ENCODE assay signal across 22 cellular contexts in genomic region chr3:128735884-128736283, GRCh38. TPM values are rescaled to one million over a fixed set of nuclear protein-coding genes. Genes with fewer than 3 reads are reported as not detected.
DNase-seq lines count a peak whose midpoint lies in the region; ATAC-seq and TF ChIP-seq lines count a peak whose summit lies in the region.
"Had no signal": no experiment of that assay in that cellular context is flagged by ENCODE, and none has a peak within 500 bp of the region (broad histone marks: within the 10 kb centered on the region; RNA-seq: fewer than 3 reads in every experiment).

No MANE protein-coding gene starts in this region.

- H3K4me3 ChIP-seq in Loucy (ENCODE audit: low read length, poor library complexity, severe bottlenecking) (peak overlapping the region; percentile 63), mesenchymal stem cell (ENCODE audit: insufficient read depth in 1 of 2, low read depth in 1 of 2, low read length in 2 of 2) (no peak overlapping the region), spleen (no peak overlapping the region)
- H3K4me3 ChIP-seq: heart right ventricle, right atrium auricular region, stomach, upper lobe of right lung had no signal

- WGBS in mesenchymal stem cell, result 93% methylated on average over 2 of the region's 2 CpGs
- 67 to 85% (median 76%) methylated on average over 2 of the region's 2 CpGs for WGBS in spleen, 5 donors

- H2AFZ ChIP-seq in Loucy (ENCODE audit: low read length) (no peak overlapping the region), mesenchymal stem cell (ENCODE audit: low read depth, low read length) (no peak overlapping the region)

- H3K23ac ChIP-seq in mesenchymal stem cell (ENCODE audit: low read length in 2 of 2), result no peak overlapping the region

- TF ChIP-seq POLR2A in spleen (IDR thresholded peaks at IDR 0.05), result no peak

- no peaks in the 10 kb centered on the region for H3K9me2 ChIP-seq in Loucy (replicated peaks; ENCODE audit: low read depth, low read length)

- H4K91ac ChIP-seq in mesenchymal stem cell (ENCODE audit: low read length), result no peak overlapping the region

- H3K9me3 ChIP-seq in Loucy (ENCODE audit: insufficient read depth, low read depth, low read length) (no peaks in the 10 kb centered on the region), mesenchymal stem cell (ENCODE audit: control insufficient read depth, low read length) (no peaks in the 10 kb centered on the region), spleen (no peaks in the 10 kb centered on the region)
- H3K9me3 ChIP-seq: heart right ventricle, right atrium auricular region, stomach, upper lobe of right lung had no signal

- H4K8ac ChIP-seq in mesenchymal stem cell (ENCODE audit: low read length), result no peak overlapping the region

- H3K14ac ChIP-seq in mesenchymal stem cell (ENCODE audit: low read length in 2 of 2), result no peak overlapping the region

- H3K79me2 ChIP-seq in Loucy (ENCODE audit: insufficient read depth, low read length), result peaks cover 99% of the 10 kb centered on the region

- 0 out of 2 replicates have a peak, but pooled peaks cover 3% of the 10 kb centered on the region for H3F3A ChIP-seq in Loucy (ENCODE audit: low read depth)

- H3K27me3 Mint-ChIP-seq in activated naive CD4-positive, alpha-beta T cell treated with anti-CD3 and anti-CD28 coated beads, Interleukin-2, amount 50 U/mL, for 24 hours, result no peaks in the 10 kb centered on the region
- H3K27me3 Mint-ChIP-seq: activated naive CD8-positive, alpha-beta T cell treated with anti-CD3 and anti-CD28 coated beads, Interleukin-2, amount 10 ng/mL, durations not matched to agents 7 days and 5 days had no signal

- DNase-seq in activated naive CD4-positive, alpha-beta T cell treated with anti-CD3 and anti-CD28 coated beads, Interleukin-2, amount 50 U/mL, for 16 hours, result no peak
- peak; percentile 6 for DNase-seq in mesenchymal stem cell
- DNase-seq in stimulated activated effector memory CD8-positive, alpha-beta T cell treated with anti-CD3 and anti-CD28 coated beads, Interleukin-12 subunit alpha, Interleukin-12 subunit beta, amount 100 ng/mL, for 72 hours (ENCODE audit: low spot score in 2 of 2), result no peak
- DNase-seq in HEK293T (ENCODE audit: extremely low spot score), result no peak
- no peak for DNase-seq in midbrain (lab: John Stamatoyannopoulos, UW)
- no peak for DNase-seq in spleen
- DNase-seq: activated naive CD8-positive, alpha-beta T cell treated with anti-CD3 and anti-CD28 coated beads, Interleukin-2, amount 10 ng/mL, durations not matched to agents 7 days and 5 days; activated T-cell treated with anti-CD3 and anti-CD28 coated beads, Interleukin-2, amount 50 U/mL, for 4 hours; cerebellar nuclear complex; H9; heart right ventricle; NCI-H187 treated with DMSO at 0.1 percent for 48 hours; NCI-H226; NCI-H82; stomach; upper lobe of right lung had no signal

- H2BK12ac ChIP-seq in mesenchymal stem cell (ENCODE audit: low read length in 2 of 2), result no peak overlapping the region

- H3K36me3 Mint-ChIP-seq in activated naive CD4-positive, alpha-beta T cell treated with anti-CD3 and anti-CD28 coated beads, Interleukin-2, amount 50 U/mL, for 24 hours, result peaks cover 15% of the 10 kb centered on the region
- peaks cover 74% of the 10 kb centered on the region for H3K36me3 Mint-ChIP-seq in stimulated activated effector memory CD8-positive, alpha-beta T cell treated with anti-CD3 and anti-CD28 coated beads, Interleukin-12 subunit alpha, Interleukin-12 subunit beta, amount 100 ng/mL, for 72 hours

- H3K4me1 Mint-ChIP-seq in activated naive CD4-positive, alpha-beta T cell treated with anti-CD3 and anti-CD28 coated beads, Interleukin-2, amount 50 U/mL, for 24 hours, result peaks cover 68% of the 10 kb centered on the region
- peaks cover 67% of the 10 kb centered on the region for H3K4me1 Mint-ChIP-seq in stimulated activated effector memory CD8-positive, alpha-beta T cell treated with anti-CD3 and anti-CD28 coated beads, Interleukin-12 subunit alpha, Interleukin-12 subunit beta, amount 100 ng/mL, for 72 hours

- no peaks in the 10 kb centered on the region for H3K27me3 ChIP-seq in Loucy (ENCODE audit: insufficient read depth, low read length, poor library complexity, severe bottlenecking)
- no peaks in the 10 kb centered on the region for H3K27me3 ChIP-seq in mesenchymal stem cell (ENCODE audit: control insufficient read depth in 1 of 2, insufficient read depth in 1 of 2, low read length in 2 of 2)
- no peaks in the 10 kb centered on the region for H3K27me3 ChIP-seq in spleen (replicated peaks in 1 of 7)
- H3K27me3 ChIP-seq: heart right ventricle, right atrium auricular region, stomach, upper lobe of right lung had no signal

- no peak overlapping the region for H2BK5ac ChIP-seq in mesenchymal stem cell (ENCODE audit: low read depth, low read length, poor library complexity, severe bottlenecking)

- POLR2A ChIA-PET in HEK293T (lab: Yijun Ruan, JAX), result no interaction called here

- peak overlapping the region; percentile 46 for H3K27ac Mint-ChIP-seq in activated naive CD4-positive, alpha-beta T cell treated with anti-CD3 and anti-CD28 coated beads, Interleukin-2, amount 50 U/mL, for 24 hours
- peak overlapping the region; percentile 77 for H3K27ac Mint-ChIP-seq in stimulated activated effector memory CD8-positive, alpha-beta T cell treated with anti-CD3 and anti-CD28 coated beads, Interleukin-12 subunit alpha, Interleukin-12 subunit beta, amount 100 ng/mL, for 72 hours
- H3K27ac Mint-ChIP-seq: activated naive CD8-positive, alpha-beta T cell treated with anti-CD3 and anti-CD28 coated beads, Interleukin-2, amount 10 ng/mL, durations not matched to agents 7 days and 5 days had no signal

- no peak overlapping the region for H2BK15ac ChIP-seq in mesenchymal stem cell (ENCODE audit: low read depth, poor library complexity, severe bottlenecking)

- intact Hi-C loops in spleen (cut with DNase I; ENCODE audit: low total_unique reads), result no loop called here

- H3K9me3 Mint-ChIP-seq in activated naive CD4-positive, alpha-beta T cell treated with anti-CD3 and anti-CD28 coated beads, Interleukin-2, amount 50 U/mL, for 24 hours, result no peaks in the 10 kb centered on the region
- no peaks in the 10 kb centered on the region for H3K9me3 Mint-ChIP-seq in stimulated activated effector memory CD8-positive, alpha-beta T cell treated with anti-CD3 and anti-CD28 coated beads, Interleukin-12 subunit alpha, Interleukin-12 subunit beta, amount 100 ng/mL, for 72 hours
- H3K9me3 Mint-ChIP-seq: activated naive CD8-positive, alpha-beta T cell treated with anti-CD3 and anti-CD28 coated beads, Interleukin-2, amount 10 ng/mL, durations not matched to agents 7 days and 5 days; activated T-cell treated with anti-CD3 and anti-CD28 coated beads, Interleukin-2, amount 50 U/mL, for 4 hours; H9 had no signal

- H3K4me2 ChIP-seq in Loucy (ENCODE audit: low read depth, low read length, poor library complexity, severe bottlenecking), result peak overlapping the region; percentile 95
- no peak overlapping the region for H3K4me2 ChIP-seq in mesenchymal stem cell (ENCODE audit: low read length, poor library complexity, severe bottlenecking)

- H2AK5ac ChIP-seq in mesenchymal stem cell (ENCODE audit: low read length, severe bottlenecking), result no peak overlapping the region

- H3K9ac ChIP-seq in Loucy (ENCODE audit: low read depth, low read length, poor library complexity, severe bottlenecking) (peak overlapping the region; percentile 65), mesenchymal stem cell (ENCODE audit: low read length) (no peak overlapping the region)

- no peak overlapping the region for H3K18ac ChIP-seq in mesenchymal stem cell (ENCODE audit: low read depth in 1 of 2, low read length in 2 of 2)

- H3K27ac ChIP-seq in mesenchymal stem cell (ENCODE audit: low read length, poor library complexity, severe bottlenecking) (no peak overlapping the region), spleen (peak overlapping the region in 2 of 8 donors; percentile 1 to 39)
- H3K27ac ChIP-seq: stomach, upper lobe of right lung had no signal

- CTCF ChIA-PET in HEK293T (lab: Yijun Ruan, JAX), result no interaction called here

- H3K36me3 ChIP-seq in Loucy (ENCODE audit: insufficient read depth, low read length), result peaks cover 17% of the 10 kb centered on the region; the same call in 1 of the 2 replicates
- H3K36me3 ChIP-seq in mesenchymal stem cell (ENCODE audit: control insufficient read depth in 1 of 2, insufficient read depth in 2 of 2, low read depth in 1 of 2, low read length in 2 of 2), result peaks cover 0 to 30% of the 10 kb centered on the region in 2 experiments
- H3K36me3 ChIP-seq in spleen, result peaks cover 0 to 52% (median 2%) of the 10 kb centered on the region in 6 donors
- H3K36me3 ChIP-seq: right atrium auricular region had no signal

- no peak for ATAC-seq in stimulated activated effector memory CD8-positive, alpha-beta T cell treated with anti-CD3 and anti-CD28 coated beads, Interleukin-12 subunit alpha, Interleukin-12 subunit beta, amount 100 ng/mL, for 72 hours
- ATAC-seq: activated CD4-positive, CD25-positive, alpha-beta regulatory T cell treated with anti-CD3 and anti-CD28 coated beads, Interleukin-2, amount 50 U/mL, for 24 hours; activated T-cell treated with anti-CD3 and anti-CD28 coated beads, Interleukin-2, amount 50 U/mL, for 4 hours; Right ventricle myocardium inferior; upper lobe of right lung had no signal

- peaks cover 77% of the 10 kb centered on the region for H4K20me1 ChIP-seq in Loucy (ENCODE audit: insufficient read depth, low read length, poor library complexity, severe bottlenecking)

- H2BK120ac ChIP-seq in mesenchymal stem cell (ENCODE audit: low read depth, low read length), result no peak overlapping the region

- H3K79me1 ChIP-seq in mesenchymal stem cell (replicated peaks; ENCODE audit: low read length, poor library complexity, severe bottlenecking), result no peaks in the 10 kb centered on the region

- no peak overlapping the region for H3K4me3 Mint-ChIP-seq in activated naive CD4-positive, alpha-beta T cell treated with anti-CD3 and anti-CD28 coated beads, Interleukin-2, amount 50 U/mL, for 24 hours
- H3K4me3 Mint-ChIP-seq in stimulated activated effector memory CD8-positive, alpha-beta T cell treated with anti-CD3 and anti-CD28 coated beads, Interleukin-12 subunit alpha, Interleukin-12 subunit beta, amount 100 ng/mL, for 72 hours, result no peak overlapping the region
- H3K4me3 Mint-ChIP-seq: activated naive CD8-positive, alpha-beta T cell treated with anti-CD3 and anti-CD28 coated beads, Interleukin-2, amount 10 ng/mL, durations not matched to agents 7 days and 5 days; activated T-cell treated with anti-CD3 and anti-CD28 coated beads, Interleukin-2, amount 50 U/mL, for 4 hours; CD14-positive monocyte; H9 had no signal

- H3K4me1 ChIP-seq in Loucy (ENCODE audit: insufficient read depth, low read length, poor library complexity, severe bottlenecking) (peaks cover 61% of the 10 kb centered on the region), mesenchymal stem cell (ENCODE audit: control insufficient read depth, insufficient read depth, low read depth, low read length) (peaks cover 2% of the 10 kb centered on the region), spleen (peaks cover 31 to 99% (median 71%) of the 10 kb centered on the region in 6 donors)

- no peak for TF ChIP-seq CTCF in Loucy (conservative IDR thresholded peaks at IDR 0.05; ENCODE audit: low read length)
- no peak for TF ChIP-seq CTCF in spleen (IDR thresholded peaks at IDR 0.05 in 8 of 11, conservative IDR thresholded peaks at IDR 0.05 in 3 of 11)

- no peak overlapping the region for H3K4ac ChIP-seq in mesenchymal stem cell (ENCODE audit: low read depth in 1 of 2, low read length in 2 of 2)

RNA-seq across cellular contexts. Expression of gene RAB7A, which starts 9.9 kb away (rescaled TPM):
- 457 TPM for polyA plus RNA-seq in mesenchymal stem cell (2013, experiment 1 of 2)
- 434 TPM for polyA plus RNA-seq in mesenchymal stem cell (2013, experiment 2 of 2)
- 100 to 1,000 TPM; 133 to 227 (median 199) TPM for total RNA-seq in spleen
- 100 to 1,000 TPM in 2 of 3 donors, 10 to 100 TPM in 1; 82.3 to 150 (median 114) TPM for polyA plus RNA-seq in spleen
